Comparison of ENCODE assay signal across 35 cellular contexts in the genomic region with DNA sequence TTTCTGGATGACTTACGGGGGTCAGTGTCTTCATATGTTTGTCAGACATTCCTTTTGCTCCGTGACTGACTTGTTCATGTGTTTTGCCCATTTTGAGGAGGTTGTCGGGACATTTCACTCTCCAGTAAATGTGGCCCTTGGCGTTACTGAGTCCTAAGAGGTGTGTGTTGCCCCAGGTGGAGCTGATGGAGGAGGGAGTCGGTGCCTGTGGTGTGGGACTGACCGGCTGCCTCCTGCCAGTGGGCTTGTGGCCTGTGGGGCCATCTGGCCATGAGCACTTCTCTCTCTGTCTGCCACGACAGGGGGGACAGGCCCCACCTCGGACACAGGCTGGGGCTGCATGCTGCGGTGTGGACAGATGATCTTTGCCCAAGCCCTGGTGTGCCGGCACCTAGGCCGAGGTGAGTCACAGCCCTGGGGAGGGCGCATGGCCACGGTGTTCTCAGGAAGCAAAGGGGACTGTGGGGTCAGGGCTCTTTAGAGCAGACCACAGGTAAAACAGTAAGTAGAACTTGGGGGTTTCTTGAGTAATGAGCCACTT.
"Had no signal": no experiment of that assay in that cellular context is flagged by ENCODE, and none has a peak within 500 bp of the region (broad histone marks: within the 10 kb centered on the region; RNA-seq: fewer than 3 reads in every experiment).

No MANE protein-coding gene starts in this region.

- H3K27ac Mint-ChIP-seq: activated CD4-positive, alpha-beta memory T cell treated with anti-CD3 and anti-CD28 coated beads for 36 hours; activated CD4-positive, alpha-beta T cell treated with anti-CD3 and anti-CD28 coated beads for 36 hours; activated CD4-positive, alpha-beta T cell treated with anti-CD3 and anti-CD28 coated beads, Interleukin-2, amount 10 ng/mL, durations not matched to agents 24 days and 14 days; activated CD8-positive, alpha-beta memory T cell treated with anti-CD3 and anti-CD28 coated beads, Interleukin-2, amount 10 ng/mL, durations not matched to agents 7 days and 5 days; activated CD8-positive, alpha-beta T cell treated with anti-CD3 and anti-CD28 coated beads, Interleukin-2, amount 10 ng/mL, durations not matched to agents 7 days and 5 days; activated naive CD4-positive, alpha-beta T cell treated with anti-CD3 and anti-CD28 coated beads for 36 hours; activated naive CD4-positive, alpha-beta T cell treated with anti-CD3 and anti-CD28 coated beads, Interleukin-2, amount 50 U/mL, for 24 hours; activated naive CD8-positive, alpha-beta T cell treated with anti-CD3 and anti-CD28 coated beads for 36 hours; activated naive CD8-positive, alpha-beta T cell treated with anti-CD3 and anti-CD28 coated beads, Interleukin-2, amount 50 U/mL, for 24 hours; activated T-helper 1 cell treated with anti-CD3 and anti-CD28 coated beads, Interleukin-12 subunit alpha, Interleukin-12 subunit beta, Interleukin-2, Interleukin-4 antibody, amounts not matched to agents 30 ng/mL and 10 ng/mL and 1 ng/mL, durations not matched to agents 14 hours and 24 hours and 36 hours; activated T-helper 2 cell treated with anti-CD3 and anti-CD28 coated beads, Interferon-gamma antibody, Interleukin-2, Interleukin-4, amounts not matched to agents 10 μg/mL and 5 μg/mL and 100 μg/mL, durations not matched to agents 14 hours and 24 hours and 36 hours; T-helper 17 cell; T-helper 2 cell treated with Interferon-gamma antibody and Interleukin-4, amounts not matched to agents 5 μg/mL and 100 μg/mL, for 36 hours had no signal

- H3K4me1 ChIP-seq: adrenal gland, colonic mucosa, foreskin keratinocyte had no signal

- ATAC-seq: activated CD4-positive, alpha-beta T cell treated with anti-CD3 and anti-CD28 coated beads for 36 hours; activated CD8-positive, alpha-beta memory T cell treated with anti-CD3 and anti-CD28 coated beads, Interleukin-2, amount 10 ng/mL, durations not matched to agents 7 days and 5 days; activated CD8-positive, alpha-beta T cell treated with anti-CD3 and anti-CD28 coated beads, Interleukin-2, amount 10 ng/mL, durations not matched to agents 7 days and 5 days; activated naive CD8-positive, alpha-beta T cell treated with anti-CD3 and anti-CD28 coated beads, Interleukin-2, amount 50 U/mL, for 24 hours; body of pancreas; foreskin keratinocyte; gastrocnemius medialis; heart right ventricle; T-helper 17 cell had no signal

- H3K4me3 ChIP-seq: adrenal gland, body of pancreas, colonic mucosa, esophagus muscularis mucosa, gastrocnemius medialis, heart right ventricle had no signal

- H3K4me3 Mint-ChIP-seq: activated CD4-positive, alpha-beta memory T cell treated with anti-CD3 and anti-CD28 coated beads for 36 hours; activated CD4-positive, alpha-beta T cell treated with anti-CD3 and anti-CD28 coated beads for 36 hours; activated CD4-positive, alpha-beta T cell treated with anti-CD3 and anti-CD28 coated beads, Interleukin-2, amount 10 ng/mL, durations not matched to agents 24 days and 14 days; activated CD8-positive, alpha-beta memory T cell treated with anti-CD3 and anti-CD28 coated beads, Interleukin-2, amount 10 ng/mL, durations not matched to agents 7 days and 5 days; activated CD8-positive, alpha-beta T cell treated with anti-CD3 and anti-CD28 coated beads, Interleukin-2, amount 10 ng/mL, durations not matched to agents 7 days and 5 days; activated naive CD4-positive, alpha-beta T cell treated with anti-CD3 and anti-CD28 coated beads for 36 hours; activated naive CD4-positive, alpha-beta T cell treated with anti-CD3 and anti-CD28 coated beads, Interleukin-2, amount 50 U/mL, for 24 hours; activated naive CD8-positive, alpha-beta T cell treated with anti-CD3 and anti-CD28 coated beads for 36 hours; activated naive CD8-positive, alpha-beta T cell treated with anti-CD3 and anti-CD28 coated beads, Interleukin-2, amount 50 U/mL, for 24 hours; activated T-helper 1 cell treated with anti-CD3 and anti-CD28 coated beads, Interleukin-12 subunit alpha, Interleukin-12 subunit beta, Interleukin-2, Interleukin-4 antibody, amounts not matched to agents 30 ng/mL and 10 ng/mL and 1 ng/mL, durations not matched to agents 14 hours and 24 hours and 36 hours; T-helper 17 cell; T-helper 2 cell treated with Interferon-gamma antibody and Interleukin-4, amounts not matched to agents 5 μg/mL and 100 μg/mL, for 36 hours had no signal

- H3K27ac ChIP-seq: adrenal gland, body of pancreas, colonic mucosa, esophagus muscularis mucosa, foreskin keratinocyte, gastrocnemius medialis, heart right ventricle, WERI-Rb-1 had no signal

- H3K9me3 Mint-ChIP-seq: activated CD4-positive, alpha-beta memory T cell treated with anti-CD3 and anti-CD28 coated beads for 36 hours; activated CD4-positive, alpha-beta T cell treated with anti-CD3 and anti-CD28 coated beads, Interleukin-2, amount 10 ng/mL, durations not matched to agents 24 days and 14 days; activated naive CD4-positive, alpha-beta T cell treated with anti-CD3 and anti-CD28 coated beads for 36 hours; activated naive CD4-positive, alpha-beta T cell treated with anti-CD3 and anti-CD28 coated beads, Interleukin-2, amount 50 U/mL, for 24 hours; activated naive CD8-positive, alpha-beta T cell treated with anti-CD3 and anti-CD28 coated beads for 36 hours; activated naive CD8-positive, alpha-beta T cell treated with anti-CD3 and anti-CD28 coated beads, Interleukin-2, amount 50 U/mL, for 24 hours; activated T-helper 1 cell treated with anti-CD3 and anti-CD28 coated beads, Interleukin-12 subunit alpha, Interleukin-12 subunit beta, Interleukin-2, Interleukin-4 antibody, amounts not matched to agents 30 ng/mL and 10 ng/mL and 1 ng/mL, durations not matched to agents 14 hours and 24 hours and 36 hours; activated T-helper 2 cell treated with anti-CD3 and anti-CD28 coated beads, Interferon-gamma antibody, Interleukin-2, Interleukin-4, amounts not matched to agents 10 μg/mL and 5 μg/mL and 100 μg/mL, durations not matched to agents 14 hours and 24 hours and 36 hours; T-helper 2 cell treated with Interferon-gamma antibody and Interleukin-4, amounts not matched to agents 5 μg/mL and 100 μg/mL, for 36 hours had no signal

- DNase-seq: activated CD4-positive, alpha-beta memory T cell treated with anti-CD3 and anti-CD28 coated beads for 36 hours; activated CD4-positive, alpha-beta T cell treated with anti-CD3 and anti-CD28 coated beads for 36 hours; activated CD4-positive, alpha-beta T cell treated with anti-CD3 and anti-CD28 coated beads, Interleukin-2, amount 10 ng/mL, durations not matched to agents 24 days and 14 days; activated CD4-positive, CD25-positive, alpha-beta regulatory T cell; activated CD4-positive, CD25-positive, alpha-beta regulatory T cell treated with anti-CD3 and anti-CD28 coated beads, Interleukin-2, amount 50 U/mL, for 72 hours; activated CD8-positive, alpha-beta memory T cell treated with anti-CD3 and anti-CD28 coated beads, Interleukin-2, amount 10 ng/mL, durations not matched to agents 7 days and 5 days; activated CD8-positive, alpha-beta memory T cell treated with anti-CD3 and anti-CD28 coated beads, Interleukin-2, amount 50 U/mL, for 4 hours; activated CD8-positive, alpha-beta T cell treated with anti-CD3 and anti-CD28 coated beads, Interleukin-2, amount 10 ng/mL, durations not matched to agents 7 days and 5 days; activated effector memory CD4-positive, alpha-beta T cell treated with anti-CD3 and anti-CD28 coated beads, Interleukin-2, amount 50 U/mL, for 16 hours; activated naive CD4-positive, alpha-beta T cell treated with anti-CD3 and anti-CD28 coated beads for 36 hours; activated naive CD8-positive, alpha-beta T cell treated with anti-CD3 and anti-CD28 coated beads for 36 hours; activated naive CD8-positive, alpha-beta T cell treated with anti-CD3 and anti-CD28 coated beads, Interleukin-2, amount 50 U/mL, for 24 hours; activated T-cell treated with anti-CD3 and anti-CD28 coated beads, Interleukin-2, amount 50 U/mL, for 1 hour; activated T-cell treated with anti-CD3 and anti-CD28 coated beads, Interleukin-2, amount 50 U/mL, for 48 hours; adrenal gland; amygdala; aorta; body of pancreas; caudate nucleus; cerebellar nuclear complex; colonic mucosa; effector CD8-positive, alpha-beta T cell; erythroblast; foreskin keratinocyte; gastrocnemius medialis; heart right ventricle; T-helper 1 cell; T-helper 17 cell; T1000; WERI-Rb-1 had no signal

- H3K27me3 Mint-ChIP-seq: activated CD4-positive, alpha-beta memory T cell treated with anti-CD3 and anti-CD28 coated beads for 36 hours; activated CD4-positive, alpha-beta T cell treated with anti-CD3 and anti-CD28 coated beads for 36 hours; activated CD4-positive, alpha-beta T cell treated with anti-CD3 and anti-CD28 coated beads, Interleukin-2, amount 10 ng/mL, durations not matched to agents 24 days and 14 days; activated CD8-positive, alpha-beta memory T cell treated with anti-CD3 and anti-CD28 coated beads, Interleukin-2, amount 10 ng/mL, durations not matched to agents 7 days and 5 days; activated naive CD4-positive, alpha-beta T cell treated with anti-CD3 and anti-CD28 coated beads, Interleukin-2, amount 50 U/mL, for 24 hours; activated naive CD8-positive, alpha-beta T cell treated with anti-CD3 and anti-CD28 coated beads for 36 hours; activated naive CD8-positive, alpha-beta T cell treated with anti-CD3 and anti-CD28 coated beads, Interleukin-2, amount 50 U/mL, for 24 hours; T-helper 17 cell had no signal

- H3K27me3 ChIP-seq: adrenal gland, body of pancreas, colonic mucosa, esophagus muscularis mucosa, foreskin keratinocyte, gastrocnemius medialis, heart right ventricle had no signal

- H3K9me3 ChIP-seq: adrenal gland, body of pancreas, colonic mucosa, esophagus muscularis mucosa, gastrocnemius medialis, heart right ventricle had no signal
